In the genomic region with DNA sequence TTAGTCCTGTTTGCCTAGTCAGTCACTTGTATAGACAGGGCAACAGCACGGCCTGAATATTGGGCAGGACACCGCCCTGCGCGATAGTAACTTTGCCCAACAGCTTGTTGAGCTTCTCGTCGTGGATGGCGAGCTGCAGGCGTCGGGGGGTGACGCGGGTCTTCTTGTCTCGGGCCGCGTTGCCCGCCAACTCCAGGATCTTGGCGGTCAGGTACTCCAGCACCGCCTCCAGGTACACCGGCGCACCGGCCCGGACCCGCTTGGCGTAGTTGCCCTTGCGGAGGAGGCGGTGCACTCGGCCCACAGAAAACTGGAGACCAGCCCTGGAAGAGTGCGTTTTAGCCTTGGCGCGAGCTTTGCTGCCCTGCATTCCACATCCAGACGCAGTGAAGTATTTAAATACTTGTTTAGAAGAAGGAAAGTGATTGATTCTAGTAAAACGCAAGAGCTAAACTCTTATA, we compare ENCODE assay signal across 8 cellular contexts.
A peak's percentile ranks its signal among the peaks of the same experiment; 100 is the strongest.
DNase-seq lines count a peak whose midpoint lies in the region; FAIRE-seq and TF ChIP-seq lines count a peak whose summit lies in the region.

No MANE protein-coding gene starts in this region.

- H3K4me1 ChIP-seq in DOHH2 (ENCODE audit: control insufficient read depth, low read length) = peaks cover 52% of the 10 kb centered on the region
- H3K4me1 ChIP-seq in OCI-LY7 (ENCODE audit: insufficient read depth, low read length, poor library complexity, severe bottlenecking) = peaks cover 46% of the 10 kb centered on the region
- H3K4me1 ChIP-seq in adrenal gland (replicated peaks in 1 of 2) = peaks cover 7 to 10% of the 10 kb centered on the region in 2 donors
- peaks cover 16% of the 10 kb centered on the region for H3K4me1 ChIP-seq in iPS-20b (ENCODE audit: insufficient read depth, low read length)

- H3K4me2 ChIP-seq in DOHH2 (ENCODE audit: low read length) = peak overlapping the region; percentile 95
- peak overlapping the region; percentile 97 for H3K4me2 ChIP-seq in OCI-LY7 (ENCODE audit: low read length)

- peaks cover 45% of the 10 kb centered on the region for H3F3A ChIP-seq in DOHH2 (ENCODE audit: control insufficient read depth, insufficient read depth)

- TF ChIP-seq CTCF in DOHH2 (IDR thresholded peaks at IDR 0.05; ENCODE audit: low read depth, low read length, poor library complexity, severe bottlenecking) (no peak), OCI-LY7 (conservative IDR thresholded peaks at IDR 0.05; ENCODE audit: low read length) (0 out of 2 replicates have a peak, but pooled peaks have one; percentile 21), adrenal gland (IDR thresholded peaks at IDR 0.05) (no peak)

- H3K9me2 ChIP-seq in DOHH2 (replicated peaks; ENCODE audit: control insufficient read depth, low read length) = no peaks in the 10 kb centered on the region
- no peaks in the 10 kb centered on the region for H3K9me2 ChIP-seq in OCI-LY7 (ENCODE audit: insufficient read depth, low read length)

- WGBS in adrenal gland, 4 donors = 2 to 4% (median 3%) methylated on average over 17 to 31 of the region's 31 CpGs

- peak overlapping the region; percentile 93 for H3K27ac ChIP-seq in DOHH2 (ENCODE audit: low read depth, low read length)
- peak overlapping the region; percentile 99 for H3K27ac ChIP-seq in OCI-LY7 (ENCODE audit: low read depth, low read length, poor library complexity, severe bottlenecking)
- H3K27ac ChIP-seq in adrenal gland = peak overlapping the region; percentile 88 to 96 (median 93)
- H3K27ac ChIP-seq in iPS-20b (ENCODE audit: low read length) = peak overlapping the region; percentile 96

- H4K20me1 ChIP-seq in DOHH2 (ENCODE audit: control insufficient read depth, insufficient read depth, low read depth, low read length) (no peaks in the 10 kb centered on the region), OCI-LY7 (ENCODE audit: insufficient read depth, low read length) (no peaks in the 10 kb centered on the region)

- no peak for FAIRE-seq in H54 (lab: Jason Lieb, UNC)

- no TSS peak for BruUV-seq in OCI-LY7 (replicated peaks; lab: Mats Ljungman, UMichigan)

- H3K9me3 ChIP-seq in DOHH2 (ENCODE audit: control insufficient read depth, insufficient read depth, low read length) (no peaks in the 10 kb centered on the region), OCI-LY7 (ENCODE audit: low read length) (no peaks in the 10 kb centered on the region), adrenal gland (replicated peaks in 1 of 3) (no peaks in the 10 kb centered on the region), iPS-20b (ENCODE audit: insufficient read depth, low read depth, low read length) (no peaks in the 10 kb centered on the region)

- no peaks in the 10 kb centered on the region for H3K79me2 ChIP-seq in DOHH2 (ENCODE audit: control insufficient read depth, low read length)
- H3K79me2 ChIP-seq in OCI-LY7 (ENCODE audit: insufficient read depth, low read depth, low read length) = no peaks in the 10 kb centered on the region

- POLR2A ChIA-PET in OCI-LY7 (lab: Charles Lee) = interaction anchor here (0.5 to 13.0 kb wide), 48 partner anchors 11 to 1621 kb away, joined by 3 to 307 read pairs (median 6); partner anchors contain the start of gene BTN1A1

- peak overlapping the region; percentile 98 for H3K9ac ChIP-seq in iPS-20b (ENCODE audit: low read depth, low read length)

- CTCF ChIA-PET in OCI-LY7 (lab: Charles Lee; ENCODE audit: unreplicated experiment) = no interaction called here

- DNase-seq in H7 (peak; percentile 67), OCI-LY7 (ENCODE audit: low spot score) (peak; percentile 86), adrenal gland (peak; percentile 57 to 76 (median 67)), amniotic stem cell (lab: John Stamatoyannopoulos, UW) (no peak), H54 (ENCODE audit: insufficient read length, low spot score) (no peak)
- peak; percentile 59 for DNase-seq in stimulated activated CD4-positive, alpha-beta T cell treated with anti-CD3 and anti-CD28 coated beads, Interleukin-1b, Interleukin-23, amount 100 ng/mL, for 48 hours

- TF ChIP-seq POLR2A in adrenal gland (IDR thresholded peaks at IDR 0.05) (no peak), H54 (IDR thresholded peaks at IDR 0.05; ENCODE audit: low read depth, low read length) (no peak)

- H3K4me3 ChIP-seq in DOHH2 (ENCODE audit: low read length) (peak overlapping the region; percentile 80), H7 (ENCODE audit: insufficient read depth, low read depth, low read length) (peak overlapping the region; percentile 92), OCI-LY7 (ENCODE audit: low read depth, low read length, poor library complexity, severe bottlenecking) (peak overlapping the region; percentile 87), adrenal gland (peak overlapping the region in 2 of 4 donors; percentile 8 to 49), iPS-20b (ENCODE audit: low read length) (peak overlapping the region; percentile 93)

- H3K36me3 ChIP-seq in DOHH2 (ENCODE audit: control insufficient read depth, low read length) (peaks cover 21% of the 10 kb centered on the region), H7 (replicated peaks; ENCODE audit: control insufficient read depth, insufficient read depth, low read length) (no peaks in the 10 kb centered on the region), OCI-LY7 (ENCODE audit: insufficient read depth, low read length) (no peaks in the 10 kb centered on the region), adrenal gland (replicated peaks in 1 of 2) (no peaks in the 10 kb centered on the region), iPS-20b (ENCODE audit: insufficient read depth, low read depth, low read length) (no peaks in the 10 kb centered on the region)

- H2AFZ ChIP-seq in OCI-LY7 (ENCODE audit: low read length) = no peak overlapping the region

- H3K27me3 ChIP-seq in DOHH2 (ENCODE audit: control insufficient read depth, low read length) (no peaks in the 10 kb centered on the region), H7 (ENCODE audit: control insufficient read depth, insufficient read depth, low read length) (no peaks in the 10 kb centered on the region), adrenal gland (no peaks in the 10 kb centered on the region), iPS-20b (ENCODE audit: insufficient read depth, low read length) (no peaks in the 10 kb centered on the region)

- intact Hi-C loops in OCI-LY7 (cut with micrococcal nuclease; ENCODE audit: unreplicated experiment) = loop anchor here (1.0 to 10.0 kb wide), 11 partner anchors 56 to 1620 kb away; a partner anchor contains a TSS
- intact Hi-C loops in adrenal gland (cut with DNase I) = no loop called here

Comparison
In these comparisons a context has a peak if more than half of its experiments do, and no peak if none do; other contexts are left out.
1. DNase-seq: peak in H7 (single experiment), OCI-LY7 (single experiment), adrenal gland (7 of 7) and stimulated activated CD4-positive, alpha-beta T cell treated with anti-CD3 and anti-CD28 coated beads, Interleukin-1b, Interleukin-23, amount 100 ng/mL, for 48 hours (single experiment); none in amniotic stem cell (single experiment) and H54 (single experiment).
2. Peak in every context shown above with its lines, with median percentiles within 50 percentile points of each other: H3K27ac ChIP-seq.